9 cellular contexts compared by ENCODE assay signal in the genomic region with DNA sequence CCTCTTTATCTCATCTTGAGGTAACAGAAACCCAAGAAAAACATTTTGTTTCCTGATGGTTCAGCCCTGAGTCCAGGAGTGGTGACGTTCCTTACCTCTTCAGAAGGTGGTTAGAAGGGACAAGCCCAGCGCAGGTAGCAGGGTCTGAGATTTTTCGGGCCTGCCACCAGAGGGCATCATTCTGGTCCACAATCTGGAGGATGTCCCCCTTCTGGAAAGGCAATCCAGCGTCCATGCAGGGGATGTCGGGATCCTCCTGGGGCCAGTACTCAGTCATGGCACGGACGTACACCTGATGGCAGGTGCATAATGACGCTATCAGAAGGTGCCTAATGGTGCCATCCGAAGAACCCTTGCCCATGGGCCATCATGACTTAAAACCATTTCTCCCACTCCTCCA. TPM values are rescaled to one million over a fixed set of nuclear protein-coding genes. Genes with fewer than 3 reads are reported as not detected.
DNase-seq lines count a peak whose midpoint lies in the region; ATAC-seq and TF ChIP-seq lines count a peak whose summit lies in the region.
"Had no signal": no experiment of that assay in that cellular context is flagged by ENCODE, and none has a peak within 500 bp of the region (broad histone marks: within the 10 kb centered on the region; RNA-seq: fewer than 3 reads in every experiment).

No MANE protein-coding gene starts in this region.

- H3K27me3 ChIP-seq in OCI-LY1 (ENCODE audit: insufficient read depth, low read length): no peaks in the 10 kb centered on the region; the same call in 1 of the 2 replicates
- no peaks in the 10 kb centered on the region for H3K27me3 ChIP-seq in upper lobe of left lung

- no peaks in the 10 kb centered on the region for H3K79me2 ChIP-seq in OCI-LY1 (ENCODE audit: insufficient read depth, low read length)

- ATAC-seq in HG02840 (IDR thresholded peaks at IDR 0.05; ENCODE audit: low FRiP score, unreplicated experiment): no peak
- no peak for ATAC-seq in upper lobe of left lung (ENCODE audit: low FRiP score in 2 of 2)
- no peak for ATAC-seq in HG03135 (IDR thresholded peaks at IDR 0.05; ENCODE audit: unreplicated experiment)

- in situ Hi-C loops in ACHN (cut with HindIII; ENCODE audit: low pct_ligation_motif_present, low pct_unique_long_range_greater_than_20kb, low sequenced_read_pairs): no loop called here

- H3K4me3 ChIP-seq in OCI-LY1 (ENCODE audit: low read depth, low read length, poor library complexity, severe bottlenecking) (no peak overlapping the region), upper lobe of left lung (no peak overlapping the region)

- H3K27ac ChIP-seq in OCI-LY1 (ENCODE audit: low read depth, low read length, poor library complexity, severe bottlenecking) (no peak overlapping the region), upper lobe of left lung (no peak overlapping the region)

- TF ChIP-seq CTCF in OCI-LY1 (IDR thresholded peaks at IDR 0.05; ENCODE audit: low read length) (peak; percentile 72), upper lobe of left lung (IDR thresholded peaks at IDR 0.05) (no peak)

- H3F3A ChIP-seq in OCI-LY1 (ENCODE audit: insufficient read depth, low read length): no peaks in the 10 kb centered on the region

- WGBS in upper lobe of left lung, 2 donors: 58 to 66% methylated on average over 7 to 9 of the region's 9 CpGs

- H3K9me3 ChIP-seq in OCI-LY1 (ENCODE audit: low read length) (no peaks in the 10 kb centered on the region), upper lobe of left lung (no peaks in the 10 kb centered on the region)

- peak; percentile 21 for DNase-seq in ACHN
- peak; percentile 22 for DNase-seq in EL
- peak; percentile 20 to 54 for DNase-seq in erythroblast (lab: John Stamatoyannopoulos, UW)
- no peak for DNase-seq in upper lobe of left lung
- no peak for DNase-seq in NCI-H128 (lab: John Stamatoyannopoulos, UW; ENCODE audit: unreplicated experiment)
- DNase-seq: NCI-H1436 had no signal

- TF ChIP-seq EP300 in upper lobe of left lung (IDR thresholded peaks at IDR 0.05): no peak

- no peak overlapping the region for H3K9ac ChIP-seq in OCI-LY1 (ENCODE audit: low read length)

- no peaks in the 10 kb centered on the region for H4K20me1 ChIP-seq in OCI-LY1 (ENCODE audit: insufficient read depth, low read length)

- no peaks in the 10 kb centered on the region for H3K9me2 ChIP-seq in OCI-LY1 (ENCODE audit: low read depth, low read length)

- H2AFZ ChIP-seq in OCI-LY1 (ENCODE audit: low read length): no peak overlapping the region

- H3K4me1 ChIP-seq in OCI-LY1 (ENCODE audit: insufficient read depth, low read length, severe bottlenecking) (no peaks in the 10 kb centered on the region), upper lobe of left lung (no peaks in the 10 kb centered on the region)

- no peak for TF ChIP-seq POLR2A in erythroblast (IDR thresholded peaks at IDR 0.05; ENCODE audit: low read length)
- TF ChIP-seq POLR2A in upper lobe of left lung (IDR thresholded peaks at IDR 0.05): no peak

- no peak overlapping the region for H3K4me2 ChIP-seq in OCI-LY1 (ENCODE audit: low read length)

- H3K36me3 ChIP-seq in OCI-LY1 (ENCODE audit: insufficient read depth, low read length) (no peaks in the 10 kb centered on the region), upper lobe of left lung (no peaks in the 10 kb centered on the region)

RNA-seq across cellular contexts. Expression of gene MPP4, which starts 17.7 kb away (rescaled TPM):
- total RNA-seq in upper lobe of left lung: 1 to 10 TPM in 1 of 6 donors, under 1 TPM in 4, not detected in 1; 0.13 to 2.1 (median 0.15) TPM

RNA-seq across cellular contexts. Expression of gene TMEM237, which starts 37.4 kb away (rescaled TPM):
- 10 to 100 TPM in 5 of 6 donors, 1 to 10 TPM in 1; 8.2 to 17.0 (median 13.9) TPM for total RNA-seq in upper lobe of left lung

Comparison
In these comparisons a context has a peak if more than half of its experiments do, and no peak if none do; other contexts are left out.
1. DNase-seq: peak in ACHN (single experiment), EL (single experiment) and erythroblast (2 of 2); none in upper lobe of left lung (0 of 2) and NCI-H128 (single experiment).